Comparison of ENCODE assay signal across 7 cellular contexts in genomic region chrX:48945517-48946348, GRCh38. TPM values are rescaled to one million over a fixed set of nuclear protein-coding genes. Genes with fewer than 3 reads are reported as not detected.
DNase-seq lines count a peak whose midpoint lies in the region; ATAC-seq, FAIRE-seq and TF ChIP-seq lines count a peak whose summit lies in the region.

No MANE protein-coding gene starts in this region.

- H3K4me2 ChIP-seq in DND-41 (ENCODE audit: insufficient read depth, low read length) (no peak overlapping the region), HCT116 (ENCODE audit: low read length) (no peak overlapping the region), GM12878 (ENCODE audit: control insufficient read depth, insufficient read depth) (0 out of 2 replicates have a peak overlapping the region, but pooled peaks have one; percentile 22)

- H3K9me2 ChIP-seq in HCT116 (ENCODE audit: insufficient read depth) = no peaks in the 10 kb centered on the region

- 46% methylated on average over 8 of the region's 8 CpGs for whole genome bisulfite sequencing in GM12878 (ENCODE audit: insufficient coverage, insufficient replicate concordance, low lambda C conversion rate, missing lambda C conversion rate)

- no peaks in the 10 kb centered on the region for H3K9me3 ChIP-seq in DND-41 (ENCODE audit: insufficient read depth, low read length, severe bottlenecking)
- no peaks in the 10 kb centered on the region for H3K9me3 ChIP-seq in HCT116 (ENCODE audit: control insufficient read depth in 1 of 2, insufficient read depth in 1 of 2, low read depth in 1 of 2, low read length in 2 of 2)
- H3K9me3 ChIP-seq in GM12878 (replicated peaks; ENCODE audit: control insufficient read depth, insufficient read depth, low read length) = no peaks in the 10 kb centered on the region

- SMC1A ChIA-PET in GM12878 (lab: Charles Lee; ENCODE audit: uncharacterized antibody, unreplicated experiment) = interaction anchor here (0.5 to 1.9 kb wide), 14 partner anchors 9 to 904 kb away, joined by 3 to 8 read pairs (median 4); partner anchors contain the start of genes HDAC6, PQBP1 and TIMM17B

- H2AFZ ChIP-seq in DND-41 (ENCODE audit: low read depth, low read length) = no peak overlapping the region
- no peak overlapping the region for H2AFZ ChIP-seq in HCT116 (ENCODE audit: low read depth, low read length, poor library complexity, severe bottlenecking)
- no peak overlapping the region for H2AFZ ChIP-seq in GM12878 (ENCODE audit: control insufficient read depth, low read depth, low read length)

- peaks cover 45 to 50% of the 10 kb centered on the region in 2 donors for H3K4me1 Mint-ChIP-seq in immature natural killer cell

- H3K36me3 ChIP-seq in DND-41 (ENCODE audit: insufficient read depth, low read length) = peaks cover 39% of the 10 kb centered on the region
- H3K36me3 ChIP-seq in HCT116 (ENCODE audit: control insufficient read depth in 1 of 2, insufficient read depth in 2 of 2, low read length in 2 of 2) = peaks cover 0 to 5% of the 10 kb centered on the region in 2 experiments; a peak in 2 of 4 replicates
- H3K36me3 ChIP-seq in GM12878 (ENCODE audit: control insufficient read depth in 2 of 2, insufficient read depth in 2 of 2, low read length in 1 of 2) = peaks cover 0 to 14% of the 10 kb centered on the region in 2 experiments; a peak in 3 of 4 replicates

- TF ChIP-seq POLR2A in HCT116 (IDR thresholded peaks at IDR 0.05; ENCODE audit: borderline replicate concordance, extremely low read depth, insufficient read depth, insufficient read length) (no peak), GM12878 (IDR thresholded peaks at IDR 0.05; ENCODE audit: low read depth, low read length) (no peak)

- DNase-seq in DND-41 (peak; percentile 42), HCT116 (ENCODE audit: low read depth, low spot score) (peak; percentile 6), SK-N-DZ (ENCODE audit: low spot score) (peak; percentile 35), GM12878 (ENCODE audit: low read depth, low spot score) (no peak), immature natural killer cell (peak; percentile 42 to 62 (median 61))
- peak; percentile 58 for DNase-seq in stimulated activated CD8-positive, alpha-beta memory T cell treated with anti-CD3 and anti-CD28 coated beads, Interleukin-4, amount 100 ng/mL, for 48 hours

- intact Hi-C loops in HCT116 (cut with micrococcal nuclease) = loop anchor here (5.0 kb wide), 1 partner anchor 298 kb away; no protein-coding TSS in a partner anchor
- intact Hi-C loops in GM12878 (cut with micrococcal nuclease; ENCODE audit: unreplicated experiment) = loop anchor here (5.0 to 10.0 kb wide), 3 partner anchors 33 to 1753 kb away; partner anchors contain the start of genes SLC35A2 and UBA1

- H3K36me3 Mint-ChIP-seq in immature natural killer cell = peaks cover 0 to 6% (median 4%) of the 10 kb centered on the region in 3 donors

- FAIRE-seq in GM12878 (lab: Jason Lieb, UNC) = peak; percentile 18

- H3K27ac ChIP-seq in DND-41 (ENCODE audit: low read length) (no peak overlapping the region), HCT116 (ENCODE audit: low read depth, low read length) (no peak overlapping the region), GM12878 (ENCODE audit: control insufficient read depth, insufficient read depth) (no peak overlapping the region)

- TF ChIP-seq RAD21 in HCT116 (IDR thresholded peaks at IDR 0.05; ENCODE audit: low read depth) = peak; percentile 59
- peak; percentile 94 for TF ChIP-seq RAD21 in GM12878 (IDR thresholded peaks at IDR 0.05; ENCODE audit: insufficient read depth, low read depth, low read length)

- no peak overlapping the region for H3K4me3 ChIP-seq in DND-41 (ENCODE audit: low read depth in 1 of 2, low read length in 2 of 2)
- H3K4me3 ChIP-seq in HCT116 (replicated peaks in 1 of 2; ENCODE audit: low read depth in 1 of 2, low read length in 2 of 2) = no peak overlapping the region
- no peak overlapping the region for H3K4me3 ChIP-seq in GM12878

- H3K27me3 ChIP-seq in DND-41 (ENCODE audit: insufficient read depth, low read length, poor library complexity) (no peaks in the 10 kb centered on the region), HCT116 (ENCODE audit: insufficient read depth, low read length) (no peaks in the 10 kb centered on the region), GM12878 (replicated peaks in 1 of 2; ENCODE audit: control insufficient read depth in 2 of 2, insufficient read depth in 2 of 2, low read length in 1 of 2) (no peaks in the 10 kb centered on the region)

- POLR2A ChIA-PET in HCT116 (lab: Charles Lee) (no interaction called here), GM12878 (lab: Charles Lee) (interaction anchor here (1.2 to 1.5 kb wide), 4 partner anchors 9 to 54 kb away, joined by 3 to 5 read pairs (median 4); no protein-coding TSS in a partner anchor)

- BruUV-seq in HCT116 (replicated peaks; lab: Mats Ljungman, UMichigan) (no TSS peak), GM12878 (replicated peaks; lab: Mats Ljungman, UMichigan) (no TSS peak)

- H3K9ac ChIP-seq in DND-41 (ENCODE audit: low read depth, low read length) (no peak overlapping the region), HCT116 (ENCODE audit: low read length) (no peak overlapping the region), GM12878 (ENCODE audit: control insufficient read depth, insufficient read depth, low read length) (no peak overlapping the region)

- no peaks in the 10 kb centered on the region for H3K9me3 Mint-ChIP-seq in immature natural killer cell

- CTCF ChIA-PET in HCT116 (lab: Charles Lee) (no interaction called here), GM12878 (lab: Yijun Ruan, JAX) (interaction anchor here (0.6 to 2.6 kb wide), 19 partner anchors 8 to 300 kb away, joined by 3 to 17 read pairs (median 4); partner anchors contain the start of genes PQBP1 and TIMM17B)

- TF ChIP-seq CTCF in DND-41 (IDR thresholded peaks at IDR 0.05; ENCODE audit: borderline replicate concordance, extremely low read depth, low read length, poor library complexity, severe bottlenecking) (peak; percentile 74), HCT116 (IDR thresholded peaks at IDR 0.05 in 2 of 3, conservative IDR thresholded peaks at IDR 0.05 in 1 of 3; ENCODE audit: borderline replicate concordance in 1 of 3, insufficient read depth in 1 of 3, low read depth in 2 of 3, low read length in 2 of 3) (peak; percentile 42 to 77 (median 62); a peak in 5 of 6 replicates), GM12878 (IDR thresholded peaks at IDR 0.05 in 2 of 3, conservative IDR thresholded peaks at IDR 0.05 in 1 of 3; ENCODE audit: control insufficient read depth in 2 of 3, extremely low read depth in 1 of 3, insufficient read depth in 1 of 3, low read depth in 3 of 3, low read length in 3 of 3) (peak; percentile 88 to 93 (median 91))

- peaks cover 0 to 10% (median 6%) of the 10 kb centered on the region in 3 donors for H3K27me3 Mint-ChIP-seq in immature natural killer cell (ENCODE audit: low read depth in 3 of 3)

- H3K27ac Mint-ChIP-seq in immature natural killer cell = peak overlapping the region; percentile 30 to 69 (median 44)

- H3K4me1 ChIP-seq in DND-41 (ENCODE audit: insufficient read depth, low read length) (peaks cover 5% of the 10 kb centered on the region), HCT116 (ENCODE audit: control insufficient read depth in 1 of 2, insufficient read depth in 2 of 2, low read length in 2 of 2) (no peaks in the 10 kb centered on the region), GM12878 (ENCODE audit: control insufficient read depth, insufficient read depth, low read length) (peaks cover 13% of the 10 kb centered on the region)

- peak; percentile 84 for ATAC-seq in DND-41 (ENCODE audit: insufficient read depth, low read depth)
- peak; percentile 92 for ATAC-seq in HCT116
- ATAC-seq in GM12878 = peak; percentile 82
- ATAC-seq in HG02763 (IDR thresholded peaks at IDR 0.05; ENCODE audit: unreplicated experiment) = no peak

- H4K20me1 ChIP-seq in DND-41 (ENCODE audit: insufficient read depth, low read length) = peaks cover 44% of the 10 kb centered on the region
- H4K20me1 ChIP-seq in HCT116 (ENCODE audit: insufficient read depth) = no peaks in the 10 kb centered on the region
- H4K20me1 ChIP-seq in GM12878 (ENCODE audit: control insufficient read depth, insufficient read depth) = no peaks in the 10 kb centered on the region

- RAD21 ChIA-PET in HCT116 (lab: Charles Lee; ENCODE audit: low non-redundant PET in 1 of 2, low total read pairs in 2 of 2, uncharacterized antibody in 2 of 2, unreplicated experiment in 2 of 2) = no interaction called here
- RAD21 ChIA-PET in GM12878 (lab: Charles Lee; ENCODE audit: unreplicated experiment) = interaction anchor here (0.6 to 1.4 kb wide), 6 partner anchors 10 to 297 kb away, joined by 3 to 6 read pairs (median 5); partner anchors contain the start of gene PQBP1

- peaks cover 63% of the 10 kb centered on the region for H3K79me2 ChIP-seq in DND-41 (ENCODE audit: insufficient read depth, low read length)
- peaks cover 46% of the 10 kb centered on the region for H3K79me2 ChIP-seq in HCT116 (ENCODE audit: insufficient read depth, low read length)
- peaks cover 22% of the 10 kb centered on the region for H3K79me2 ChIP-seq in GM12878 (ENCODE audit: control insufficient read depth, insufficient read depth, low read length)

- H3K4me3 Mint-ChIP-seq in immature natural killer cell = no peak overlapping the region

- in situ Hi-C loops in GM12878 (cut with MboI) = loop anchor here (25.0 kb wide), 1 partner anchor 1733 kb away; the partner anchor contains the start of gene CDK16

- TF ChIP-seq EP300 in GM12878 (IDR thresholded peaks at IDR 0.05; ENCODE audit: borderline replicate concordance in 1 of 2, control insufficient read depth in 1 of 2, low read depth in 2 of 2, low read length in 2 of 2) = no peak

RNA-seq across cellular contexts. Expression of gene OTUD5, which starts 11.7 kb away (rescaled TPM):
- total RNA-seq in HCT116 (2021; ENCODE audit: unreplicated experiment) = 42.6 TPM
- 48.8 and 53.0 TPM in 2 replicates for polyA plus RNA-seq in HCT116 (2012)
- polyA plus RNA-seq in SK-N-DZ (2014; cell fraction: cytosol; rRNA removed) = 28.2 and 37.9 TPM in 2 replicates
- 51.9 and 54.4 TPM in 2 replicates for polyA plus RNA-seq in SK-N-DZ (2014; cell fraction: nucleus; rRNA removed)
- total RNA-seq in GM12878 (2013; cell fraction: nucleolus; rRNA removed) = 39.3 and 46.8 TPM in 2 replicates
- total RNA-seq in GM12878 (2014; rRNA removed) = 22.2 and 23.7 TPM in 2 replicates
- 19.8 and 20.3 TPM in 2 replicates for total RNA-seq in GM12878 (2014; rRNA removed; fragmentation: Illumina TruSeq; extraction: Trizol)
- 39.1 and 39.9 TPM in 2 replicates for total RNA-seq in GM12878 (2021)
- 26.3 TPM for polyA plus RNA-seq in GM12878 (2011; ENCODE audit: low read depth)
- 38.7 and 50.3 TPM in 2 replicates for polyA plus RNA-seq in GM12878 (2011; rRNA removed)
- 41.0 and 43.4 TPM in 2 replicates for polyA plus RNA-seq in GM12878 (2011; cell fraction: cytosol; rRNA removed)
- polyA plus RNA-seq in GM12878 (2011; cell fraction: nucleus; rRNA removed) = 122 and 147 TPM in 2 replicates
- 46.9 and 63.6 TPM in 2 replicates for polyA plus RNA-seq in GM12878 (2012)
- polyA plus RNA-seq in GM12878 (2014; fragmentation: Illumina TruSeq; extraction: Trizol) = 29.5 and 36.4 TPM in 2 replicates
- polyA plus RNA-seq in GM12878 (2014; fragmentation: Nextera tagmentation; extraction: Ambion mirVana) = 1 to 10 TPM; 2.0 to 4.6 TPM
- 39.7 and 44.0 TPM in 2 replicates for polyA plus RNA-seq in GM12878 (2014; rRNA removed)
- 10 to 100 TPM; 11.2 to 21.6 TPM for polyA plus RNA-seq in GM12878 (2016; fragmentation: Nextera tagmentation; extraction: Ambion mirVana)
- 34.6 and 56.6 TPM in 2 replicates for polyA minus RNA-seq in GM12878 (2011; rRNA and poly(A)+ RNA removed)
- 23.0 and 36.1 TPM in 2 replicates for polyA minus RNA-seq in GM12878 (2011; cell fraction: cytosol; rRNA and poly(A)+ RNA removed)
- polyA minus RNA-seq in GM12878 (2011; cell fraction: nucleus; rRNA and poly(A)+ RNA removed) = 13.5 and 17.4 TPM in 2 replicates
- 10 to 100 TPM; 25.2 to 35.5 (median 26.7) TPM for polyA plus RNA-seq in immature natural killer cell

RNA-seq across cellular contexts. Expression of gene KCND1, which starts 25.9 kb away (rescaled TPM):
- total RNA-seq in HCT116 (2021; ENCODE audit: unreplicated experiment) (5.5 TPM), GM12878 (2014; rRNA removed) (0.16 and 0.34 TPM in 2 replicates), GM12878 (2014; rRNA removed; fragmentation: Illumina TruSeq; extraction: Trizol) (0.09 and 0.18 TPM in 2 replicates), GM12878 (2021) (0.61 and 0.97 TPM in 2 replicates)
- 2.8 and 3.3 TPM in 2 replicates for polyA plus RNA-seq in HCT116 (2012)
- 0.51 and 0.71 TPM in 2 replicates for polyA plus RNA-seq in SK-N-DZ (2014; cell fraction: cytosol; rRNA removed)
- 5.2 and 7.2 TPM in 2 replicates for polyA plus RNA-seq in SK-N-DZ (2014; cell fraction: nucleus; rRNA removed)
- total RNA-seq in GM12878 (2013; cell fraction: nucleolus; rRNA removed) = 5.5 and 6.0 TPM in 2 replicates
- polyA plus RNA-seq in GM12878 (2011; ENCODE audit: low read depth) = 1.1 TPM
- polyA plus RNA-seq in GM12878 (2011; rRNA removed) (0.58 and 0.73 TPM in 2 replicates), GM12878 (2014; fragmentation: Illumina TruSeq; extraction: Trizol) (0.51 and 0.65 TPM in 2 replicates), GM12878 (2014; fragmentation: Nextera tagmentation; extraction: Ambion mirVana) (under 1 TPM; 0.02 to 0.11 TPM), GM12878 (2014; rRNA removed) (1.0 and 1.2 TPM in 2 replicates), GM12878 (2016; fragmentation: Nextera tagmentation; extraction: Ambion mirVana) (under 1 TPM; 0.32 to 0.44 TPM), immature natural killer cell (under 1 TPM in 1 of 3 donors, not detected in 2; 0.12 TPM)
- 0.90 and 0.95 TPM in 2 replicates for polyA plus RNA-seq in GM12878 (2011; cell fraction: cytosol; rRNA removed)
- 15.2 and 16.4 TPM in 2 replicates for polyA plus RNA-seq in GM12878 (2011; cell fraction: nucleus; rRNA removed)
- polyA plus RNA-seq in GM12878 (2012) = 1.7 and 1.8 TPM in 2 replicates
- polyA minus RNA-seq in GM12878 (2011; rRNA and poly(A)+ RNA removed) = 0.44 and 0.57 TPM in 2 replicates
- polyA minus RNA-seq in GM12878 (2011; cell fraction: cytosol; rRNA and poly(A)+ RNA removed) = 0.40 TPM in 1 of 2 replicates, not detected in the other
- 0.73 and 1.6 TPM in 2 replicates for polyA minus RNA-seq in GM12878 (2011; cell fraction: nucleus; rRNA and poly(A)+ RNA removed)

RNA-seq across cellular contexts. Expression of gene PIM2, which starts 26.9 kb away (rescaled TPM):
- total RNA-seq in HCT116 (2021; ENCODE audit: unreplicated experiment) (15.6 TPM), GM12878 (2014; rRNA removed) (32.9 and 37.9 TPM in 2 replicates), GM12878 (2014; rRNA removed; fragmentation: Illumina TruSeq; extraction: Trizol) (19.2 and 19.9 TPM in 2 replicates), GM12878 (2021) (29.6 and 30.4 TPM in 2 replicates)
- 11.0 and 12.4 TPM in 2 replicates for polyA plus RNA-seq in HCT116 (2012)
- 10.6 and 11.2 TPM in 2 replicates for polyA plus RNA-seq in SK-N-DZ (2014; cell fraction: cytosol; rRNA removed)
- 6.1 and 6.7 TPM in 2 replicates for polyA plus RNA-seq in SK-N-DZ (2014; cell fraction: nucleus; rRNA removed)
- total RNA-seq in GM12878 (2013; cell fraction: nucleolus; rRNA removed) = 293 and 318 TPM in 2 replicates
- 61.5 TPM for polyA plus RNA-seq in GM12878 (2011; ENCODE audit: low read depth)
- polyA plus RNA-seq in GM12878 (2011; rRNA removed) (65.9 and 96.8 TPM in 2 replicates), GM12878 (2014; fragmentation: Illumina TruSeq; extraction: Trizol) (30.1 and 34.0 TPM in 2 replicates), GM12878 (2014; fragmentation: Nextera tagmentation; extraction: Ambion mirVana) (10 to 100 TPM; 19.6 to 26.2 TPM), GM12878 (2014; rRNA removed) (31.7 and 32.1 TPM in 2 replicates), GM12878 (2016; fragmentation: Nextera tagmentation; extraction: Ambion mirVana) (10 to 100 TPM; 46.5 to 54.5 TPM), immature natural killer cell (100 to 1,000 TPM in 2 of 3 donors, 10 to 100 TPM in 1; 86.0 to 158 (median 146) TPM)
- 86.7 and 115 TPM in 2 replicates for polyA plus RNA-seq in GM12878 (2011; cell fraction: cytosol; rRNA removed)
- polyA plus RNA-seq in GM12878 (2011; cell fraction: nucleus; rRNA removed) = 111 and 151 TPM in 2 replicates
- 114 and 191 TPM in 2 replicates for polyA plus RNA-seq in GM12878 (2012)
- 60.6 and 83.6 TPM in 2 replicates for polyA minus RNA-seq in GM12878 (2011; rRNA and poly(A)+ RNA removed)
- polyA minus RNA-seq in GM12878 (2011; cell fraction: cytosol; rRNA and poly(A)+ RNA removed) = 25.4 and 29.0 TPM in 2 replicates
- 53.8 and 65.6 TPM in 2 replicates for polyA minus RNA-seq in GM12878 (2011; cell fraction: nucleus; rRNA and poly(A)+ RNA removed)

RNA-seq across cellular contexts. Expression of gene SLC35A2, which starts 34.3 kb away (rescaled TPM):
- total RNA-seq in HCT116 (2021; ENCODE audit: unreplicated experiment) = 35.0 TPM
- polyA plus RNA-seq in HCT116 (2012) = 29.2 and 34.0 TPM in 2 replicates
- 11.0 and 16.5 TPM in 2 replicates for polyA plus RNA-seq in SK-N-DZ (2014; cell fraction: cytosol; rRNA removed)
- 13.2 and 21.5 TPM in 2 replicates for polyA plus RNA-seq in SK-N-DZ (2014; cell fraction: nucleus; rRNA removed)
- 10.7 and 16.8 TPM in 2 replicates for total RNA-seq in GM12878 (2013; cell fraction: nucleolus; rRNA removed)
- total RNA-seq in GM12878 (2014; rRNA removed) = 9.3 and 11.0 TPM in 2 replicates
- 8.4 and 9.1 TPM in 2 replicates for total RNA-seq in GM12878 (2014; rRNA removed; fragmentation: Illumina TruSeq; extraction: Trizol)
- 16.7 and 21.9 TPM in 2 replicates for total RNA-seq in GM12878 (2021)
- 7.5 TPM for polyA plus RNA-seq in GM12878 (2011; ENCODE audit: low read depth)
- polyA plus RNA-seq in GM12878 (2011; rRNA removed) = 10.3 and 12.9 TPM in 2 replicates
- polyA plus RNA-seq in GM12878 (2011; cell fraction: cytosol; rRNA removed) = 22.6 and 23.3 TPM in 2 replicates
- 28.2 and 28.4 TPM in 2 replicates for polyA plus RNA-seq in GM12878 (2011; cell fraction: nucleus; rRNA removed)
- polyA plus RNA-seq in GM12878 (2012) = 15.6 and 17.0 TPM in 2 replicates
- polyA plus RNA-seq in GM12878 (2014; fragmentation: Illumina TruSeq; extraction: Trizol) = 12.0 and 16.9 TPM in 2 replicates
- polyA plus RNA-seq in GM12878 (2014; fragmentation: Nextera tagmentation; extraction: Ambion mirVana) = 1 to 10 TPM; 2.1 to 6.8 TPM
- 16.8 and 18.7 TPM in 2 replicates for polyA plus RNA-seq in GM12878 (2014; rRNA removed)
- 10 to 100 TPM; 25.1 to 27.4 TPM for polyA plus RNA-seq in GM12878 (2016; fragmentation: Nextera tagmentation; extraction: Ambion mirVana)
- 21.6 and 23.7 TPM in 2 replicates for polyA minus RNA-seq in GM12878 (2011; rRNA and poly(A)+ RNA removed)
- polyA minus RNA-seq in GM12878 (2011; cell fraction: cytosol; rRNA and poly(A)+ RNA removed) = 4.3 and 6.9 TPM in 2 replicates
- 4.1 and 5.2 TPM in 2 replicates for polyA minus RNA-seq in GM12878 (2011; cell fraction: nucleus; rRNA and poly(A)+ RNA removed)
- 10 to 100 TPM; 17.0 to 20.6 (median 20.2) TPM for polyA plus RNA-seq in immature natural killer cell

RNA-seq across cellular contexts. Expression of gene PQBP1, which starts 48.0 kb away (rescaled TPM):
- total RNA-seq in HCT116 (2021; ENCODE audit: unreplicated experiment) (67.1 TPM), GM12878 (2014; rRNA removed) (62.2 and 70.2 TPM in 2 replicates), GM12878 (2014; rRNA removed; fragmentation: Illumina TruSeq; extraction: Trizol) (37.5 and 38.5 TPM in 2 replicates), GM12878 (2021) (69.5 and 71.0 TPM in 2 replicates)
- polyA plus RNA-seq in HCT116 (2012) = 87.3 and 112 TPM in 2 replicates
- 33.6 and 38.2 TPM in 2 replicates for polyA plus RNA-seq in SK-N-DZ (2014; cell fraction: cytosol; rRNA removed)
- polyA plus RNA-seq in SK-N-DZ (2014; cell fraction: nucleus; rRNA removed) = 35.0 and 48.2 TPM in 2 replicates
- total RNA-seq in GM12878 (2013; cell fraction: nucleolus; rRNA removed) = 8.1 and 8.5 TPM in 2 replicates
- polyA plus RNA-seq in GM12878 (2011; ENCODE audit: low read depth) = 26.7 TPM
- polyA plus RNA-seq in GM12878 (2011; rRNA removed) (22.4 and 55.3 TPM in 2 replicates), GM12878 (2014; fragmentation: Illumina TruSeq; extraction: Trizol) (39.6 and 70.0 TPM in 2 replicates), GM12878 (2014; fragmentation: Nextera tagmentation; extraction: Ambion mirVana) (10 to 100 TPM; 12.5 to 28.0 TPM), GM12878 (2014; rRNA removed) (68.5 and 76.1 TPM in 2 replicates), GM12878 (2016; fragmentation: Nextera tagmentation; extraction: Ambion mirVana) (10 to 100 TPM; 68.6 to 74.8 TPM), immature natural killer cell (100 to 1,000 TPM in 2 of 3 donors, 10 to 100 TPM in 1; 92.6 to 118 (median 108) TPM)
- polyA plus RNA-seq in GM12878 (2011; cell fraction: cytosol; rRNA removed) = 67.4 and 68.4 TPM in 2 replicates
- 112 and 137 TPM in 2 replicates for polyA plus RNA-seq in GM12878 (2011; cell fraction: nucleus; rRNA removed)
- polyA plus RNA-seq in GM12878 (2012) = 70.1 and 70.6 TPM in 2 replicates
- polyA minus RNA-seq in GM12878 (2011; rRNA and poly(A)+ RNA removed) = 30.3 and 33.8 TPM in 2 replicates
- 22.9 and 24.1 TPM in 2 replicates for polyA minus RNA-seq in GM12878 (2011; cell fraction: cytosol; rRNA and poly(A)+ RNA removed)
- 9.9 and 20.2 TPM in 2 replicates for polyA minus RNA-seq in GM12878 (2011; cell fraction: nucleus; rRNA and poly(A)+ RNA removed)
